In genomic region chr4:128191115-128191897, GRCh38 we compare ENCODE assay signal across 8 cellular contexts.
A peak's percentile ranks its signal among the peaks of the same experiment; 100 is the strongest.
DNase-seq lines count a peak whose midpoint lies in the region; ATAC-seq and TF ChIP-seq lines count a peak whose summit lies in the region.

No MANE protein-coding gene starts in this region.

- DNase-seq in HEK293T (ENCODE audit: extremely low spot score): peak; percentile 60
- peak; percentile 84 for DNase-seq in MM.1S
- peak; percentile 11 for DNase-seq in SKM-1 treated with dmso at 0.1 percent for 144 hours (lab: John Stamatoyannopoulos, UW; ENCODE audit: unreplicated experiment)
- DNase-seq in activated naive CD8-positive, alpha-beta T cell treated with anti-CD3 and anti-CD28 coated beads, Interleukin-2, amount 10 ng/mL, durations not matched to agents 7 days and 5 days: peak; percentile 41
- DNase-seq in heart left ventricle: peak in 4 of 5 donors; percentile 43 to 60 (median 50)
- DNase-seq in retina: peak; percentile 79
- no peak for DNase-seq in cortex of kidney (lab: John Stamatoyannopoulos, UW)

- ATAC-seq in activated naive CD8-positive, alpha-beta T cell treated with anti-CD3 and anti-CD28 coated beads, Interleukin-2, amount 10 ng/mL, durations not matched to agents 7 days and 5 days (ENCODE audit: low read depth): peak; percentile 87
- ATAC-seq in heart left ventricle: peak; percentile 61 to 89 (median 84)

- no peaks in the 10 kb centered on the region for H3K79me2 ChIP-seq in MM.1S (ENCODE audit: low read length)

- no peak overlapping the region for H3K4me3 Mint-ChIP-seq in activated naive CD8-positive, alpha-beta T cell treated with anti-CD3 and anti-CD28 coated beads, Interleukin-2, amount 10 ng/mL, durations not matched to agents 7 days and 5 days

- H3K4me3 ChIP-seq in MM.1S (ENCODE audit: low read length): no peak overlapping the region
- no peak overlapping the region for H3K4me3 ChIP-seq in heart left ventricle

- H3K36me3 ChIP-seq in MM.1S (replicated peaks; ENCODE audit: insufficient read depth, low read length): no peaks in the 10 kb centered on the region
- peaks cover 0 to 4% (median 0%) of the 10 kb centered on the region in 9 donors for H3K36me3 ChIP-seq in heart left ventricle

- no peak overlapping the region for H2AFZ ChIP-seq in MM.1S (ENCODE audit: low read length)

- POLR2A ChIA-PET in HEK293T (lab: Yijun Ruan, JAX): interaction anchor here (1.7 kb wide), 1 partner anchor 95 kb away, joined by 3 read pairs; no protein-coding TSS in a partner anchor
- POLR2A ChIA-PET in activated naive CD8-positive, alpha-beta T cell treated with anti-CD3 and anti-CD28 coated beads, Interleukin-2, amount 10 ng/mL, durations not matched to agents 7 days and 5 days (lab: Charles Lee): no interaction called here

- no peaks in the 10 kb centered on the region for H3K36me3 Mint-ChIP-seq in activated naive CD8-positive, alpha-beta T cell treated with anti-CD3 and anti-CD28 coated beads, Interleukin-2, amount 10 ng/mL, durations not matched to agents 7 days and 5 days

- no peaks in the 10 kb centered on the region for H3K9me3 Mint-ChIP-seq in activated naive CD8-positive, alpha-beta T cell treated with anti-CD3 and anti-CD28 coated beads, Interleukin-2, amount 10 ng/mL, durations not matched to agents 7 days and 5 days

- H3K9me3 ChIP-seq in MM.1S (replicated peaks; ENCODE audit: insufficient read depth, low read length) (no peaks in the 10 kb centered on the region), heart left ventricle (no peaks in the 10 kb centered on the region)

- no peaks in the 10 kb centered on the region for H3K9me2 ChIP-seq in MM.1S (replicated peaks; ENCODE audit: insufficient read depth, low read length)

- no peaks in the 10 kb centered on the region for H3K27me3 ChIP-seq in MM.1S (replicated peaks; ENCODE audit: insufficient read depth, low read length)
- no peaks in the 10 kb centered on the region for H3K27me3 ChIP-seq in heart left ventricle

- no peaks in the 10 kb centered on the region for H3F3A ChIP-seq in MM.1S (ENCODE audit: insufficient read depth, low read length)

- no peak overlapping the region for H3K9ac ChIP-seq in MM.1S (ENCODE audit: low read length)

- H3K27me3 Mint-ChIP-seq in activated naive CD8-positive, alpha-beta T cell treated with anti-CD3 and anti-CD28 coated beads, Interleukin-2, amount 10 ng/mL, durations not matched to agents 7 days and 5 days: no peaks in the 10 kb centered on the region

- TF ChIP-seq CTCF in GM12872 (IDR thresholded peaks at IDR 0.05; ENCODE audit: insufficient read depth, low read depth, low read length): peak; percentile 87
- TF ChIP-seq CTCF in MM.1S (IDR thresholded peaks at IDR 0.05; ENCODE audit: low read length): peak; percentile 94
- TF ChIP-seq CTCF in heart left ventricle (IDR thresholded peaks at IDR 0.05): peak; percentile 74 to 90 (median 85)

- WGBS in heart left ventricle, 4 donors: 4 to 11% (median 6%) methylated on average over 5 of the region's 5 CpGs

- H4K20me1 ChIP-seq in MM.1S (ENCODE audit: insufficient read depth, low read length): no peaks in the 10 kb centered on the region

- H3K27ac Mint-ChIP-seq in activated naive CD8-positive, alpha-beta T cell treated with anti-CD3 and anti-CD28 coated beads, Interleukin-2, amount 10 ng/mL, durations not matched to agents 7 days and 5 days: no peak overlapping the region

- H3K27ac ChIP-seq in MM.1S (ENCODE audit: low read length): no peak overlapping the region
- H3K27ac ChIP-seq in heart left ventricle: no peak overlapping the region

- no peak overlapping the region for H3K4me2 ChIP-seq in MM.1S (ENCODE audit: low read depth, low read length)

- intact Hi-C loops in heart left ventricle (cut with DNase I): loop anchor here (1.0 to 10.0 kb wide), 6 partner anchors 373 to 676 kb away; partner anchors contain the start of gene JADE1 (in 1 of the 10)

- peaks cover 6% of the 10 kb centered on the region for H3K4me1 Mint-ChIP-seq in activated naive CD8-positive, alpha-beta T cell treated with anti-CD3 and anti-CD28 coated beads, Interleukin-2, amount 10 ng/mL, durations not matched to agents 7 days and 5 days

- CTCF ChIA-PET in HEK293T (lab: Yijun Ruan, JAX): interaction anchor here (0.6 to 1.1 kb wide), 9 partner anchors 9 to 1567 kb away, joined by 3 to 9 read pairs (median 4); no protein-coding TSS in a partner anchor

- no peak for TF ChIP-seq POLR2A in heart left ventricle (IDR thresholded peaks at IDR 0.05)

- peaks cover 6% of the 10 kb centered on the region for H3K4me1 ChIP-seq in MM.1S (ENCODE audit: low read length)
- H3K4me1 ChIP-seq in heart left ventricle: peaks cover 0 to 11% (median 3%) of the 10 kb centered on the region in 12 donors

TF ChIP-seq in HEK293T, 16 proteins besides CTCF, POLR2A, EP300 and RAD21:
- TF ChIP-seq SUZ12 (IDR thresholded peaks at IDR 0.05) (no peak), FOXM1 (IDR thresholded peaks at IDR 0.05; ENCODE audit: borderline replicate concordance) (no peak), FOXK2 (IDR thresholded peaks at IDR 0.05) (no peak), TARDBP (IDR thresholded peaks at IDR 0.05) (no peak), CTBP1 (IDR thresholded peaks at IDR 0.05; ENCODE audit: borderline replicate concordance) (no peak), BHLHE40 (IDR thresholded peaks at IDR 0.05; ENCODE audit: borderline replicate concordance) (no peak), ELF4 (IDR thresholded peaks at IDR 0.05) (no peak), ARNT (IDR thresholded peaks at IDR 0.05) (no peak), ZNF384 (IDR thresholded peaks at IDR 0.05) (no peak), SP1 (IDR thresholded peaks at IDR 0.05) (no peak), PKNOX1 (IDR thresholded peaks at IDR 0.05) (no peak)
